Comparison of ENCODE assay signal across 16 cellular contexts in genomic region chr10:24904830-24905229, GRCh38. TPM values are rescaled to one million over a fixed set of nuclear protein-coding genes. Genes with fewer than 3 reads are reported as not detected.
DNase-seq lines count a peak whose midpoint lies in the region; ATAC-seq, FAIRE-seq and TF ChIP-seq lines count a peak whose summit lies in the region.
"Had no signal": no experiment of that assay in that cellular context is flagged by ENCODE, and none has a peak within 500 bp of the region (broad histone marks: within the 10 kb centered on the region; RNA-seq: fewer than 3 reads in every experiment).

No MANE protein-coding gene starts in this region.

- BruUV-seq in HepG2 (replicated peaks; lab: Mats Ljungman, UMichigan) (no TSS peak), GM12878 (replicated peaks; lab: Mats Ljungman, UMichigan) (no TSS peak)

- H3K9me3 ChIP-seq in HepG2 (ENCODE audit: low read length) (no peaks in the 10 kb centered on the region), right lobe of liver (no peaks in the 10 kb centered on the region), GM12878 (replicated peaks; ENCODE audit: control insufficient read depth, insufficient read depth, low read length) (no peaks in the 10 kb centered on the region), esophagus squamous epithelium (no peaks in the 10 kb centered on the region)

- DNase-seq in HepG2 (ENCODE audit: low spot score) = no peak
- DNase-seq in right lobe of liver = no peak
- no peak for DNase-seq in GM12878 (ENCODE audit: low read depth, low spot score)
- DNase-seq in left colon = peak in 1 of 2 donors; percentile 45
- DNase-seq in NCI-H510A treated with DMSO at 0.1 percent for 48 hours (lab: John Stamatoyannopoulos, UW) = no peak
- DNase-seq in esophagus squamous epithelium (lab: John Stamatoyannopoulos, UW) = no peak
- DNase-seq: CD4-positive, CD25-positive, alpha-beta regulatory T cell; DMS79; GOT3; H9 had no signal

- TF ChIP-seq EP300 in HepG2 (IDR thresholded peaks at IDR 0.05; ENCODE audit: low read depth in 2 of 2, low read length in 2 of 2) (no peak), HepG2 (CRISPR knock-in tag; IDR thresholded peaks at IDR 0.05; ENCODE audit: borderline replicate concordance) (no peak), GM12878 (IDR thresholded peaks at IDR 0.05; ENCODE audit: borderline replicate concordance in 1 of 2, control insufficient read depth in 1 of 2, low read depth in 2 of 2, low read length in 2 of 2) (no peak)

- WGBS in HepG2 (ENCODE audit: low lambda C conversion rate) = 19% methylated on average over 4 of the region's 4 CpGs
- WGBS in right lobe of liver (ENCODE audit: insufficient coverage, low coverage, low lambda C conversion rate, missing lambda C conversion rate) = 80% methylated on average over 4 of the region's 4 CpGs
- 83% methylated on average over 4 of the region's 4 CpGs for WGBS in GM12878 (ENCODE audit: insufficient coverage, insufficient replicate concordance, low lambda C conversion rate, missing lambda C conversion rate)
- WGBS in esophagus squamous epithelium, 2 donors = 83 to 91% methylated on average over 2 to 4 of the region's 4 CpGs

- H3K27me3 ChIP-seq in HepG2 (ENCODE audit: control insufficient read depth in 1 of 2, insufficient read depth in 2 of 2, low read length in 2 of 2) (no peaks in the 10 kb centered on the region), right lobe of liver (no peaks in the 10 kb centered on the region), GM12878 (replicated peaks in 1 of 2; ENCODE audit: control insufficient read depth in 2 of 2, insufficient read depth in 2 of 2, low read length in 1 of 2) (no peaks in the 10 kb centered on the region), esophagus squamous epithelium (no peaks in the 10 kb centered on the region)
- H3K27me3 ChIP-seq: BLaER1 had no signal

- intact Hi-C loops in HepG2 (cut with micrococcal nuclease; ENCODE audit: unreplicated experiment) (loop anchor here (5.0 kb wide), 1 partner anchor 177 kb away; no protein-coding TSS in a partner anchor), right lobe of liver (cut with DNase I) (no loop called here), GM12878 (cut with micrococcal nuclease; ENCODE audit: unreplicated experiment) (loop anchor here (5.0 kb wide), 2 partner anchors 82 to 83 kb away; no protein-coding TSS in a partner anchor), left colon (cut with DNase I, micrococcal nuclease) (no loop called here), esophagus squamous epithelium (cut with DNase I) (no loop called here)

- TF ChIP-seq RAD21 in HepG2 (CRISPR knock-in tag; IDR thresholded peaks at IDR 0.05) = no peak
- TF ChIP-seq RAD21 in GM12878 (IDR thresholded peaks at IDR 0.05; ENCODE audit: insufficient read depth, low read depth, low read length) = peak; percentile 12; the same call in 1 of the 2 replicates

- H2AFZ ChIP-seq in HepG2 (ENCODE audit: low read length) = no peak overlapping the region
- H2AFZ ChIP-seq in GM12878 (ENCODE audit: control insufficient read depth, low read depth, low read length) = no peak overlapping the region

- TF ChIP-seq CTCF in HepG2 (CRISPR knock-in tag; IDR thresholded peaks at IDR 0.05) (0 out of 2 replicates have a peak, but pooled peaks have one; percentile 5), right lobe of liver (IDR thresholded peaks at IDR 0.05) (no peak), GM12878 (IDR thresholded peaks at IDR 0.05 in 2 of 3, conservative IDR thresholded peaks at IDR 0.05 in 1 of 3; ENCODE audit: control insufficient read depth in 2 of 3, extremely low read depth in 1 of 3, insufficient read depth in 1 of 3, low read depth in 3 of 3, low read length in 3 of 3) (no peak), esophagus squamous epithelium (IDR thresholded peaks at IDR 0.05) (no peak)

- no peak overlapping the region for H3K4me3 ChIP-seq in HepG2 (replicated peaks in 1 of 3; ENCODE audit: insufficient read depth in 1 of 3, low read depth in 2 of 3, low read length in 3 of 3)
- H3K4me3 ChIP-seq in right lobe of liver = no peak overlapping the region
- no peak overlapping the region for H3K4me3 ChIP-seq in GM12878
- H3K4me3 ChIP-seq in esophagus squamous epithelium = no peak overlapping the region
- H3K4me3 ChIP-seq: BLaER1 had no signal

- H3K36me3 ChIP-seq in HepG2 (replicated peaks in 1 of 2; ENCODE audit: control insufficient read depth in 1 of 2, insufficient read depth in 2 of 2, low read length in 2 of 2) (no peaks in the 10 kb centered on the region), right lobe of liver (no peaks in the 10 kb centered on the region), GM12878 (ENCODE audit: control insufficient read depth in 2 of 2, insufficient read depth in 2 of 2, low read length in 1 of 2) (no peaks in the 10 kb centered on the region), esophagus squamous epithelium (no peaks in the 10 kb centered on the region)
- H3K36me3 ChIP-seq: BLaER1 had no signal

- ATAC-seq in HepG2 (no peak), right lobe of liver (no peak), GM12878 (no peak), left colon (peak; percentile 63), HG02840 (IDR thresholded peaks at IDR 0.05; ENCODE audit: low FRiP score, unreplicated experiment) (no peak), HG03442 (IDR thresholded peaks at IDR 0.05; ENCODE audit: unreplicated experiment) (no peak)

- in situ Hi-C loops in HepG2 (cut with HindIII; ENCODE audit: extremely low pct_ligation_motif_present, low pct_unique_long_range_greater_than_20kb) = no loop called here
- in situ Hi-C loops in GM12878 (cut with MboI) = loop anchor here (5.0 to 25.0 kb wide), 2 partner anchors 258 to 1532 kb away; partner anchors contain the start of gene APBB1IP

- H4K20me1 ChIP-seq in HepG2 (ENCODE audit: insufficient read depth, low read length) = no peaks in the 10 kb centered on the region
- no peaks in the 10 kb centered on the region for H4K20me1 ChIP-seq in GM12878 (ENCODE audit: control insufficient read depth, insufficient read depth)
- H4K20me1 ChIP-seq: BLaER1 had no signal

- H3K9ac ChIP-seq in HepG2 (ENCODE audit: insufficient read depth, low read depth, low read length) (no peak overlapping the region), GM12878 (ENCODE audit: control insufficient read depth, insufficient read depth, low read length) (no peak overlapping the region)
- H3K9ac ChIP-seq: BLaER1 had no signal

- H3K27ac ChIP-seq in HepG2 (ENCODE audit: extremely low read length, insufficient read depth, low read length) = no peak overlapping the region
- H3K27ac ChIP-seq in right lobe of liver = no peak overlapping the region
- no peak overlapping the region for H3K27ac ChIP-seq in GM12878 (ENCODE audit: control insufficient read depth, insufficient read depth)
- no peak overlapping the region for H3K27ac ChIP-seq in esophagus squamous epithelium
- H3K27ac ChIP-seq: 22Rv1, BLaER1 had no signal

- RAD21 ChIA-PET in GM12878 (lab: Charles Lee; ENCODE audit: unreplicated experiment) = interaction anchor here (0.6 to 6.1 kb wide), 16 partner anchors 10 to 260 kb away, joined by 3 to 193 read pairs (median 6); partner anchors contain the start of gene PRTFDC1

- no peak overlapping the region for H3K4me2 ChIP-seq in HepG2 (ENCODE audit: low read depth, low read length)
- no peak overlapping the region for H3K4me2 ChIP-seq in GM12878 (ENCODE audit: control insufficient read depth, insufficient read depth)
- H3K4me2 ChIP-seq: BLaER1 had no signal

- SMC1A ChIA-PET in GM12878 (lab: Charles Lee; ENCODE audit: uncharacterized antibody, unreplicated experiment) = interaction anchor here (1.0 to 14.7 kb wide), 8 partner anchors 17 to 179 kb away, joined by 3 to 338 read pairs (median 10); no protein-coding TSS in a partner anchor

- POLR2A ChIA-PET in HepG2 (lab: Yijun Ruan, JAX) (no interaction called here), GM12878 (lab: Charles Lee) (interaction anchor here (0.8 to 5.3 kb wide), 6 partner anchors 8 to 180 kb away, joined by 3 to 37 read pairs (median 4); partner anchors contain the start of gene ARHGAP21)

- FAIRE-seq in HepG2 (lab: Jason Lieb, UNC) = no peak
- FAIRE-seq in GM12878 (lab: Jason Lieb, UNC) = no peak
- FAIRE-seq: GM12891, HTR-8/SVneo had no signal

- H3K4me1 ChIP-seq in HepG2 (ENCODE audit: insufficient read depth, low read length) = 0 out of 2 replicates have a peak, but pooled peaks cover 10% of the 10 kb centered on the region
- H3K4me1 ChIP-seq in right lobe of liver = peaks cover 0 to 15% (median 5%) of the 10 kb centered on the region in 4 donors
- peaks cover 20% of the 10 kb centered on the region for H3K4me1 ChIP-seq in GM12878 (ENCODE audit: control insufficient read depth, insufficient read depth, low read length)
- peaks cover 9 to 22% (median 13%) of the 10 kb centered on the region in 3 donors for H3K4me1 ChIP-seq in esophagus squamous epithelium
- H3K4me1 ChIP-seq: BLaER1 had no signal

- H3K79me2 ChIP-seq in HepG2 (ENCODE audit: insufficient read depth, low read length) (no peaks in the 10 kb centered on the region), GM12878 (ENCODE audit: control insufficient read depth, insufficient read depth, low read length) (no peaks in the 10 kb centered on the region)

- TF ChIP-seq POLR2A in HepG2 (IDR thresholded peaks at IDR 0.05; ENCODE audit: insufficient read depth in 1 of 2, low read depth in 2 of 2, low read length in 2 of 2) (no peak), right lobe of liver (IDR thresholded peaks at IDR 0.05) (no peak), GM12878 (IDR thresholded peaks at IDR 0.05; ENCODE audit: low read depth, low read length) (no peak), esophagus squamous epithelium (IDR thresholded peaks at IDR 0.05) (no peak)

- CTCF ChIA-PET in HepG2 (lab: Yijun Ruan, JAX; ENCODE audit: low intra/inter-chr PET ratio, low total read pairs) (no interaction called here), GM12878 (lab: Yijun Ruan, JAX) (interaction anchor here (1.4 to 1.5 kb wide), 2 partner anchors 31 to 176 kb away, joined by 3 to 5 read pairs; no protein-coding TSS in a partner anchor)

RNA-seq across cellular contexts. Expression of gene PRTFDC1, which starts 47.6 kb away (rescaled TPM):
- total RNA-seq in HepG2 (2016; rRNA removed; fragmentation: Illumina TruSeq; extraction: Trizol) (not detected in 2 replicates), right lobe of liver (1 to 10 TPM in 3 of 6 experiments, under 1 TPM in 2, not detected in 1; 0.76 to 3.5 (median 1.1) TPM), GM12878 (2014; rRNA removed) (5.5 and 7.3 TPM in 2 replicates), GM12878 (2014; rRNA removed; fragmentation: Illumina TruSeq; extraction: Trizol) (9.2 and 11.2 TPM in 2 replicates), GM12878 (2021) (6.7 and 7.4 TPM in 2 replicates), left colon (1 to 10 TPM; 6.2 to 6.6 TPM), esophagus squamous epithelium (1 to 10 TPM in 3 of 4 donors, under 1 TPM in 1; 0.15 to 2.2 (median 1.8) TPM)
- total RNA-seq in HepG2 (2016; cell fraction: cytosol; rRNA removed; fragmentation: Illumina TruSeq; extraction: Trizol; ENCODE audit: low read depth) = not detected in 2 replicates
- total RNA-seq in HepG2 (2016; cell fraction: insoluble cytoplasmic fraction; rRNA removed; fragmentation: Illumina TruSeq; extraction: Trizol) = not detected in 2 replicates
- total RNA-seq in HepG2 (2016; cell fraction: membrane; rRNA removed; fragmentation: Illumina TruSeq; extraction: Trizol) = not detected in 2 replicates
- total RNA-seq in HepG2 (2016; cell fraction: nucleus; rRNA removed; fragmentation: Illumina TruSeq; extraction: Trizol) = not detected in 2 replicates
- polyA plus RNA-seq in HepG2 (2011; rRNA removed) (not detected in 2 replicates), GM12878 (2011; rRNA removed) (8.9 and 13.9 TPM in 2 replicates), GM12878 (2014; fragmentation: Illumina TruSeq; extraction: Trizol) (12.5 and 14.0 TPM in 2 replicates), GM12878 (2014; fragmentation: Nextera tagmentation; extraction: Ambion mirVana) (10 to 100 TPM; 13.5 to 17.3 TPM), GM12878 (2014; rRNA removed) (8.0 and 10.1 TPM in 2 replicates), GM12878 (2016; fragmentation: Nextera tagmentation; extraction: Ambion mirVana) (10 to 100 TPM; 13.8 to 14.2 TPM)
- polyA plus RNA-seq in HepG2 (2011; cell fraction: cytosol; rRNA removed) = not detected in 2 replicates
- polyA plus RNA-seq in HepG2 (2011; cell fraction: nucleus; rRNA removed) = not detected in 2 replicates
- not detected in 2 replicates for polyA plus RNA-seq in HepG2 (2012)
- not detected in 2 replicates for polyA plus RNA-seq in HepG2 (2016; cell fraction: cytosol; fragmentation: Illumina TruSeq; extraction: Trizol; ENCODE audit: low read depth)
- not detected in 2 replicates for polyA plus RNA-seq in HepG2 (2016; cell fraction: insoluble cytoplasmic fraction; fragmentation: Illumina TruSeq; extraction: Trizol; ENCODE audit: low read depth)
- polyA plus RNA-seq in HepG2 (2016; cell fraction: membrane; fragmentation: Illumina TruSeq; extraction: Trizol; ENCODE audit: low read depth) = not detected in 2 replicates
- polyA plus RNA-seq in HepG2 (2016; cell fraction: nucleus; fragmentation: Illumina TruSeq; extraction: Trizol; ENCODE audit: insufficient read depth, low read depth) = not detected in 2 replicates
- polyA minus RNA-seq in HepG2 (2011; rRNA and poly(A)+ RNA removed; ENCODE audit: low replicate concordance) = 5.6 TPM in 1 of 2 replicates, not detected in the other
- not detected in 2 replicates for polyA minus RNA-seq in HepG2 (2011; cell fraction: cytosol; rRNA and poly(A)+ RNA removed)
- not detected in 2 replicates for polyA minus RNA-seq in HepG2 (2011; cell fraction: nucleus; rRNA and poly(A)+ RNA removed)
- 13.4 and 13.7 TPM in 2 replicates for total RNA-seq in GM12878 (2013; cell fraction: nucleolus; rRNA removed)
- 2.4 TPM for polyA plus RNA-seq in GM12878 (2011; ENCODE audit: low read depth)
- polyA plus RNA-seq in GM12878 (2011; cell fraction: cytosol; rRNA removed) = 5.3 TPM in 2 replicates
- polyA plus RNA-seq in GM12878 (2011; cell fraction: nucleus; rRNA removed) = 3.0 and 3.8 TPM in 2 replicates
- polyA plus RNA-seq in GM12878 (2012) = 1.4 and 1.9 TPM in 2 replicates
- 5.7 and 9.3 TPM in 2 replicates for polyA minus RNA-seq in GM12878 (2011; rRNA and poly(A)+ RNA removed)
- polyA minus RNA-seq in GM12878 (2011; cell fraction: cytosol; rRNA and poly(A)+ RNA removed) = 3.4 TPM in 1 of 2 replicates, not detected in the other
- 1.6 and 2.2 TPM in 2 replicates for polyA minus RNA-seq in GM12878 (2011; cell fraction: nucleus; rRNA and poly(A)+ RNA removed)

Comparison
In these comparisons a context has a peak if more than half of its experiments do, and no peak if none do; other contexts are left out.
1. intact Hi-C loops: an anchor here in HepG2 (5.0 kb wide) and GM12878 (5.0 kb wide); none called in right lobe of liver, left colon and esophagus squamous epithelium.
2. Of the 75 proteins assayed by ChIP-seq in both HepG2 and GM12878: peak only in HepG2: CTCF; only in GM12878: RAD21; in both: none; in neither: 73.